8 cellular contexts compared by ENCODE assay signal in genomic region chr9:33817327-33818166, GRCh38. TPM values are rescaled to one million over a fixed set of nuclear protein-coding genes. Genes with fewer than 3 reads are reported as not detected.
DNase-seq lines count a peak whose midpoint lies in the region; ATAC-seq, FAIRE-seq and TF ChIP-seq lines count a peak whose summit lies in the region.

No MANE protein-coding gene starts in this region.

- peak overlapping the region; percentile 90 for H3K4me3 ChIP-seq in Jurkat, Clone E6-1 (ENCODE audit: low read length)
- peak overlapping the region; percentile 85 for H3K4me3 ChIP-seq in K562
- H3K4me3 ChIP-seq in iPS-11a (ENCODE audit: low read depth, low read length): peak overlapping the region; percentile 85
- H3K4me3 ChIP-seq in skeletal muscle cell (ENCODE audit: low read depth, low read length): peak overlapping the region; percentile 89

- POLR2A ChIA-PET in K562 (lab: Yijun Ruan, JAX): interaction anchor here (1.2 kb wide), 1 partner anchor 42 kb away, joined by 3 read pairs; no protein-coding TSS in a partner anchor

- intact Hi-C loops in K562 (cut with micrococcal nuclease): loop anchor here (10.0 kb wide), 1 partner anchor 97 kb away; no protein-coding TSS in a partner anchor

- TF ChIP-seq EP300 in K562 (IDR thresholded peaks at IDR 0.05; ENCODE audit: low read length): no peak

- DNase-seq in Daoy (ENCODE audit: low read depth): peak; percentile 81
- peak; percentile 37 for DNase-seq in Jurkat, Clone E6-1 (ENCODE audit: low read depth, low spot score)
- peak; percentile 18 for DNase-seq in T1000 (lab: John Stamatoyannopoulos, UW)
- DNase-seq in K562 (ENCODE audit: extremely low read depth in 1 of 4, low spot score in 3 of 4): peak; percentile 64 to 76 (median 71)
- peak; percentile 38 for DNase-seq in skeletal muscle cell (ENCODE audit: low read depth)
- DNase-seq in middle frontal gyrus (ENCODE audit: extremely low spot score, low spot score): no peak

- peaks cover 11 to 18% of the 10 kb centered on the region in 2 experiments; a peak in 4 of 5 replicates for H3K4me1 ChIP-seq in K562 (replicated peaks in 1 of 2; ENCODE audit: control insufficient read depth in 2 of 2, insufficient read depth in 2 of 2, low read length in 2 of 2)

- H3K9me3 ChIP-seq in K562 (replicated peaks; ENCODE audit: control insufficient read depth, insufficient read depth, low read depth, low read length): no peaks in the 10 kb centered on the region

- TF ChIP-seq POLR2A in K562 (conservative IDR thresholded peaks at IDR 0.05): peak; percentile 64

- H3K9me1 ChIP-seq in K562 (ENCODE audit: control insufficient read depth, insufficient read depth, low read length): no peaks in the 10 kb centered on the region

- no TSS peak for BruUV-seq in K562 (replicated peaks; lab: Mats Ljungman, UMichigan)

- peak; percentile 11 for ATAC-seq in GM21515 (IDR thresholded peaks at IDR 0.05; ENCODE audit: unreplicated experiment)
- ATAC-seq in K562: peak; percentile 70

- H3K79me2 ChIP-seq in K562 (ENCODE audit: control insufficient read depth, insufficient read depth, low read length): peaks cover 54% of the 10 kb centered on the region

- no peaks in the 10 kb centered on the region for H4K20me1 ChIP-seq in K562 (replicated peaks; ENCODE audit: control insufficient read depth, insufficient read depth, low read length)

- in situ Hi-C loops in K562 (cut with MboI): no loop called here

- no peaks in the 10 kb centered on the region for H3K27me3 ChIP-seq in K562 (ENCODE audit: control insufficient read depth in 2 of 2, insufficient read depth in 2 of 2, low read length in 2 of 2)

- H3K4me2 ChIP-seq in K562 (ENCODE audit: insufficient read depth, low read length): peak overlapping the region; percentile 77

- TF ChIP-seq CTCF in K562 (IDR thresholded peaks at IDR 0.05 in 2 of 3, conservative IDR thresholded peaks at IDR 0.05 in 1 of 3; ENCODE audit: insufficient read depth in 2 of 3, low read depth in 1 of 3, low read length in 3 of 3): 0 out of 6 replicates have a peak, but pooled peaks of 2 of the 3 experiments have one; percentile 10 to 18

- peak overlapping the region; percentile 92 for H3K27ac ChIP-seq in K562 (ENCODE audit: extremely low read depth, low read depth, low read length)

- 0% methylated on average over 38 of the region's 81 CpGs for WGBS in K562 (ENCODE audit: insufficient coverage, low coverage, missing lambda C conversion rate)

- no peak for TF ChIP-seq RAD21 in K562 (CRISPR knock-in tag; conservative IDR thresholded peaks at IDR 0.05 in 1 of 2, IDR thresholded peaks at IDR 0.05 in 1 of 2)

- FAIRE-seq in K562 (lab: Jason Lieb, UNC): no peak

- peak overlapping the region; percentile 78 to 87 for H3K9ac ChIP-seq in K562 (ENCODE audit: insufficient read depth in 1 of 2, low read depth in 2 of 2, low read length in 2 of 2)

- H3K36me3 ChIP-seq in K562 (ENCODE audit: control insufficient read depth, insufficient read depth, low read length): no peaks in the 10 kb centered on the region

- CTCF ChIA-PET in K562 (lab: Yijun Ruan, JAX; ENCODE audit: low intra/inter-chr PET ratio): interaction anchor here (0.7 kb wide), 1 partner anchor 1829 kb away, joined by 4 read pairs; no protein-coding TSS in a partner anchor

- peak overlapping the region; percentile 70 for H2AFZ ChIP-seq in K562 (ENCODE audit: low read depth, low read length)

TF ChIP-seq in K562, 482 proteins besides CTCF, POLR2A, EP300 and RAD21 (continues in another document):
- TF ChIP-seq SMARCB1 (IDR thresholded peaks at IDR 0.05; ENCODE audit: insufficient read length, low read depth) (no peak), NR2C2 (CRISPR knock-in tag; IDR thresholded peaks at IDR 0.05) (no peak), NR2C2 (tag; IDR thresholded peaks at IDR 0.05) (no peak; the same call in 1 of the 2 replicates), ZNF785 (CRISPR knock-in tag; IDR thresholded peaks at IDR 0.05) (no peak), ZBTB33 (CRISPR knock-in tag; IDR thresholded peaks at IDR 0.05) (no peak), PRPF4 (IDR thresholded peaks at IDR 0.05; ENCODE audit: insufficient read depth, low read depth, low read length, poor library complexity, severe bottlenecking) (no peak), NR4A1 (CRISPR knock-in tag; IDR thresholded peaks at IDR 0.05) (no peak), NR4A1 (tag; IDR thresholded peaks at IDR 0.05) (no peak)
- TF ChIP-seq, protein P1, sequence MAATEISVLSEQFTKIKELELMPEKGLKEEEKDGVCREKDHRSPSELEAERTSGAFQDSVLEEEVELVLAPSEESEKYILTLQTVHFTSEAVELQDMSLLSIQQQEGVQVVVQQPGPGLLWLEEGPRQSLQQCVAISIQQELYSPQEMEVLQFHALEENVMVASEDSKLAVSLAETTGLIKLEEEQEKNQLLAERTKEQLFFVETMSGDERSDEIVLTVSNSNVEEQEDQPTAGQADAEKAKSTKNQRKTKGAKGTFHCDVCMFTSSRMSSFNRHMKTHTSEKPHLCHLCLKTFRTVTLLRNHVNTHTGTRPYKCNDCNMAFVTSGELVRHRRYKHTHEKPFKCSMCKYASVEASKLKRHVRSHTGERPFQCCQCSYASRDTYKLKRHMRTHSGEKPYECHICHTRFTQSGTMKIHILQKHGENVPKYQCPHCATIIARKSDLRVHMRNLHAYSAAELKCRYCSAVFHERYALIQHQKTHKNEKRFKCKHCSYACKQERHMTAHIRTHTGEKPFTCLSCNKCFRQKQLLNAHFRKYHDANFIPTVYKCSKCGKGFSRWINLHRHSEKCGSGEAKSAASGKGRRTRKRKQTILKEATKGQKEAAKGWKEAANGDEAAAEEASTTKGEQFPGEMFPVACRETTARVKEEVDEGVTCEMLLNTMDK (IDR thresholded peaks at IDR 0.05; ENCODE audit: borderline replicate concordance, insufficient read depth, low read depth, low read length, poor library complexity, severe bottlenecking): no peak

RNA-seq across cellular contexts. Expression of gene UBE2R2, which starts 0.6 kb away (rescaled TPM):
- 15.1 and 16.1 TPM in 2 replicates for total RNA-seq in Daoy (2014; rRNA removed; shearing (Covaris generic))
- polyA plus RNA-seq in Jurkat, Clone E6-1 (2012; ENCODE audit: insufficient read depth, insufficient read length): 53.7 TPM
- total RNA-seq in K562 (2011; cell fraction: chromatin; rRNA removed; ENCODE audit: low replicate concordance): 9.6 and 14.3 TPM in 2 replicates
- total RNA-seq in K562 (2011; cell fraction: nucleolus; rRNA removed): 7.1 and 7.2 TPM in 2 replicates
- total RNA-seq in K562 (2011; cell fraction: nucleoplasm; rRNA removed): 12.5 and 19.9 TPM in 2 replicates
- total RNA-seq in K562 (2014; rRNA removed) (8.2 and 9.7 TPM in 2 replicates), K562 (2014; rRNA removed; fragmentation: Illumina TruSeq; extraction: Trizol) (12.8 and 13.8 TPM in 2 replicates), K562 (2015; rRNA removed; fragmentation: Illumina TruSeq; extraction: Trizol) (11.1 and 11.3 TPM in 2 replicates), K562 (2021) (20.5 and 22.5 TPM in 2 replicates)
- polyA plus RNA-seq in K562 (2011; rRNA removed) (10.2 and 12.0 TPM in 2 replicates), K562 (2014; fragmentation: Illumina TruSeq; extraction: Trizol) (22.3 and 26.2 TPM in 2 replicates), K562 (2014; fragmentation: Nextera tagmentation; extraction: Ambion mirVana) (1 to 10 TPM; 7.8 to 8.4 TPM), K562 (2014; rRNA removed) (11.3 and 11.8 TPM in 2 replicates)
- polyA plus RNA-seq in K562 (2011; cell fraction: cytosol; rRNA removed): 6.8 and 10.1 TPM in 2 replicates
- 5.5 and 8.1 TPM in 2 replicates for polyA plus RNA-seq in K562 (2011; cell fraction: nucleus; rRNA removed)
- 21.8 and 25.8 TPM in 2 replicates for polyA plus RNA-seq in K562 (2012)
- polyA minus RNA-seq in K562 (2011; rRNA and poly(A)+ RNA removed): 20.5 and 24.5 TPM in 2 replicates
- 11.1 and 12.7 TPM in 2 replicates for polyA minus RNA-seq in K562 (2011; cell fraction: cytosol; rRNA and poly(A)+ RNA removed)
- 4.0 and 7.6 TPM in 2 replicates for polyA minus RNA-seq in K562 (2011; cell fraction: nucleus; rRNA and poly(A)+ RNA removed)

RNA-seq across cellular contexts. Expression of gene PRSS3, which starts 22.2 kb away (rescaled TPM):
- 13.5 and 15.2 TPM in 2 replicates for total RNA-seq in Daoy (2014; rRNA removed; shearing (Covaris generic))
- not detected for polyA plus RNA-seq in Jurkat, Clone E6-1 (2012; ENCODE audit: insufficient read depth, insufficient read length)
- total RNA-seq in K562 (2011; cell fraction: chromatin; rRNA removed; ENCODE audit: low replicate concordance): not detected in 2 replicates
- not detected in 2 replicates for total RNA-seq in K562 (2011; cell fraction: nucleolus; rRNA removed)
- total RNA-seq in K562 (2011; cell fraction: nucleoplasm; rRNA removed): not detected in 2 replicates
- total RNA-seq in K562 (2014; rRNA removed) (not detected in 2 replicates), K562 (2014; rRNA removed; fragmentation: Illumina TruSeq; extraction: Trizol) (not detected in 2 replicates), K562 (2015; rRNA removed; fragmentation: Illumina TruSeq; extraction: Trizol) (not detected in 2 replicates), K562 (2021) (0.42 and 1.3 TPM in 2 replicates)
- polyA plus RNA-seq in K562 (2011; rRNA removed) (not detected in 2 replicates), K562 (2014; fragmentation: Illumina TruSeq; extraction: Trizol) (0.18 TPM in 1 of 2 replicates, not detected in the other), K562 (2014; fragmentation: Nextera tagmentation; extraction: Ambion mirVana) (under 1 TPM in 1 of 2 experiments, not detected in 1; 0.35 TPM), K562 (2014; rRNA removed) (not detected in 2 replicates)
- polyA plus RNA-seq in K562 (2011; cell fraction: cytosol; rRNA removed): not detected in 2 replicates
- not detected in 2 replicates for polyA plus RNA-seq in K562 (2011; cell fraction: nucleus; rRNA removed)
- polyA plus RNA-seq in K562 (2012): 0.25 and 0.89 TPM in 2 replicates
- polyA minus RNA-seq in K562 (2011; rRNA and poly(A)+ RNA removed): not detected in 2 replicates
- polyA minus RNA-seq in K562 (2011; cell fraction: cytosol; rRNA and poly(A)+ RNA removed): not detected in 2 replicates
- polyA minus RNA-seq in K562 (2011; cell fraction: nucleus; rRNA and poly(A)+ RNA removed): not detected in 2 replicates
